ENCODE assay signal across 12 cellular contexts in genomic region chr12:56676851-56677601, GRCh38. TPM values are rescaled to one million over a fixed set of nuclear protein-coding genes. Genes with fewer than 3 reads are reported as not detected.
A peak's percentile ranks its signal among the peaks of the same experiment; 100 is the strongest.
DNase-seq lines count a peak whose midpoint lies in the region; ATAC-seq and TF ChIP-seq lines count a peak whose summit lies in the region.
"Had no signal": no experiment of that assay in that cellular context is flagged by ENCODE, and none has a peak within 500 bp of the region (broad histone marks: within the 10 kb centered on the region; RNA-seq: fewer than 3 reads in every experiment).

No MANE protein-coding gene starts in this region.

- peaks cover 65% of the 10 kb centered on the region for H3F3A ChIP-seq in PC-9 (ENCODE audit: insufficient read depth, low read depth)

- H3K27ac ChIP-seq in PC-9: peak overlapping the region; percentile 43
- H3K27ac ChIP-seq in coronary artery: no peak overlapping the region
- H3K27ac ChIP-seq in Karpas-422 (ENCODE audit: low read length): no peak overlapping the region

- peaks cover 99% of the 10 kb centered on the region for H3K79me2 ChIP-seq in PC-9 (ENCODE audit: low read depth)
- H3K79me2 ChIP-seq in Karpas-422 (ENCODE audit: low read length): peaks cover 93% of the 10 kb centered on the region

- H4K20me1 ChIP-seq in PC-9 (ENCODE audit: insufficient read depth) (peaks cover 96% of the 10 kb centered on the region), Karpas-422 (ENCODE audit: insufficient read depth, low read depth, low read length) (peaks cover 66% of the 10 kb centered on the region)

- H3K4me2 ChIP-seq in PC-9 (no peak overlapping the region), Karpas-422 (ENCODE audit: low read depth, low read length, poor library complexity, severe bottlenecking) (no peak overlapping the region)

- peak overlapping the region; percentile 71 for H3K27ac Mint-ChIP-seq in activated naive CD4-positive, alpha-beta T cell treated with anti-CD3 and anti-CD28 coated beads for 36 hours
- H3K27ac Mint-ChIP-seq: dendritic cell treated with granulocyte-macrophage colony-stimulating factor and Interleukin-4, amounts not matched to agents 40 ng/mL and 50 ng/mL, for 4 days had no signal

- H3K9me3 ChIP-seq in PC-9 (ENCODE audit: insufficient read depth, low read depth): no peaks in the 10 kb centered on the region
- H3K9me3 ChIP-seq in Karpas-422 (ENCODE audit: low read length): no peaks in the 10 kb centered on the region

- H3K27me3 ChIP-seq in PC-9 (ENCODE audit: insufficient read depth, low read depth) (no peaks in the 10 kb centered on the region), Karpas-422 (ENCODE audit: low read length) (no peaks in the 10 kb centered on the region)

- no peak for DNase-seq in activated naive CD4-positive, alpha-beta T cell treated with anti-CD3 and anti-CD28 coated beads for 36 hours
- DNase-seq in activated naive CD4-positive, alpha-beta T cell (lab: John Stamatoyannopoulos, UW): no peak
- no peak for DNase-seq in PC-9
- peak; percentile 41 for DNase-seq in coronary artery (ENCODE audit: low spot score)
- DNase-seq in stimulated activated naive CD8-positive, alpha-beta T cell treated with anti-CD3 and anti-CD28 coated beads, Interleukin-15, Interleukin-2, amounts not matched to agents 100 U/mL and 50 U/mL, for 24 hours: no peak
- DNase-seq in H4 (ENCODE audit: low spot score): no peak
- no peak for DNase-seq in Karpas-422
- DNase-seq: DMS79 treated with DMSO at 0.1 percent for 48 hours; NCI-H2171 treated with DMSO at 0.1 percent for 48 hours; stimulated activated CD4-positive, alpha-beta T cell treated with anti-CD3 and anti-CD28 coated beads, Interleukin-1b, Interleukin-23, amount 100 ng/mL, for 48 hours had no signal

- H3K4me3 ChIP-seq in PC-9 (no peak overlapping the region), coronary artery (no peak overlapping the region), Karpas-422 (ENCODE audit: low read length) (no peak overlapping the region)

- no peaks in the 10 kb centered on the region for H3K27me3 Mint-ChIP-seq in activated naive CD4-positive, alpha-beta T cell treated with anti-CD3 and anti-CD28 coated beads for 36 hours (ENCODE audit: low read depth)
- H3K27me3 Mint-ChIP-seq: dendritic cell treated with granulocyte-macrophage colony-stimulating factor and Interleukin-4, amounts not matched to agents 40 ng/mL and 50 ng/mL, for 4 days had no signal

- peak; percentile 33 for ATAC-seq in stimulated activated naive CD8-positive, alpha-beta T cell treated with anti-CD3 and anti-CD28 coated beads, Interleukin-15, Interleukin-2, amounts not matched to agents 100 U/mL and 50 U/mL, for 24 hours
- ATAC-seq in GM18873 (IDR thresholded peaks at IDR 0.05; ENCODE audit: low FRiP score, unreplicated experiment): no peak

- H3K4me3 Mint-ChIP-seq in activated naive CD4-positive, alpha-beta T cell treated with anti-CD3 and anti-CD28 coated beads for 36 hours: no peak overlapping the region
- H3K4me3 Mint-ChIP-seq: dendritic cell treated with granulocyte-macrophage colony-stimulating factor and Interleukin-4, amounts not matched to agents 40 ng/mL and 50 ng/mL, for 4 days had no signal

- peaks cover 76% of the 10 kb centered on the region for H3K4me1 Mint-ChIP-seq in activated naive CD4-positive, alpha-beta T cell treated with anti-CD3 and anti-CD28 coated beads for 36 hours (ENCODE audit: low read depth)

- no TSS peak for BruUV-seq in PC-9 (replicated peaks; lab: Mats Ljungman, UMichigan)

- CTCF ChIA-PET in activated naive CD4-positive, alpha-beta T cell treated with anti-CD3 and anti-CD28 coated beads for 36 hours (lab: Charles Lee): interaction anchor here (0.6 to 1.7 kb wide), 6 partner anchors 29 to 75 kb away, joined by 3 to 5 read pairs (median 4); partner anchors contain the start of gene ATP5F1B
- CTCF ChIA-PET in PC-9 (lab: Charles Lee): no interaction called here

- TF ChIP-seq CTCF in PC-9 (conservative IDR thresholded peaks at IDR 0.05) (no peak), coronary artery (IDR thresholded peaks at IDR 0.05) (no peak)

- no peaks in the 10 kb centered on the region for H3K9me3 Mint-ChIP-seq in activated naive CD4-positive, alpha-beta T cell treated with anti-CD3 and anti-CD28 coated beads for 36 hours
- H3K9me3 Mint-ChIP-seq: dendritic cell treated with granulocyte-macrophage colony-stimulating factor and Interleukin-4, amounts not matched to agents 40 ng/mL and 50 ng/mL, for 4 days had no signal

- H3K4me1 ChIP-seq in PC-9 (replicated peaks; ENCODE audit: insufficient read depth) (0 out of 2 replicates have a peak, but pooled peaks cover 10% of the 10 kb centered on the region), Karpas-422 (ENCODE audit: low read length) (no peaks in the 10 kb centered on the region)

- H2AFZ ChIP-seq in PC-9 (no peak overlapping the region), Karpas-422 (ENCODE audit: low read length) (no peak overlapping the region)

- peaks cover 43% of the 10 kb centered on the region for H3K36me3 Mint-ChIP-seq in activated naive CD4-positive, alpha-beta T cell treated with anti-CD3 and anti-CD28 coated beads for 36 hours (ENCODE audit: low read depth)

- intact Hi-C loops in activated naive CD4-positive, alpha-beta T cell treated with anti-CD3 and anti-CD28 coated beads for 36 hours (cut with micrococcal nuclease): loop anchor here (1.0 to 2.0 kb wide), 2 partner anchors 7 to 20 kb away; no protein-coding TSS in a partner anchor
- intact Hi-C loops in PC-9 (cut with micrococcal nuclease; ENCODE audit: unreplicated experiment): no loop called here

- H3K9me2 ChIP-seq in PC-9 (ENCODE audit: insufficient read depth) (no peaks in the 10 kb centered on the region), Karpas-422 (replicated peaks; ENCODE audit: insufficient read depth, low read length) (no peaks in the 10 kb centered on the region)

- H3K36me3 ChIP-seq in PC-9 (ENCODE audit: low read depth) (peaks cover 20% of the 10 kb centered on the region), Karpas-422 (ENCODE audit: insufficient read depth, low read length) (peaks cover 28% of the 10 kb centered on the region)

- POLR2A ChIA-PET in PC-9 (lab: Charles Lee; ENCODE audit: unreplicated experiment): no interaction called here

- H3K9ac ChIP-seq in Karpas-422 (ENCODE audit: low read length): no peak overlapping the region

RNA-seq across cellular contexts. Expression of gene PTGES3, which starts 11.1 kb away (rescaled TPM):
- total RNA-seq in activated naive CD4-positive, alpha-beta T cell treated with anti-CD3 and anti-CD28 coated beads for 36 hours: 100 to 1,000 TPM; 289 to 293 TPM
- 227 and 322 TPM in 2 replicates for total RNA-seq in PC-9 (2021)
- 139 and 202 TPM in 2 replicates for total RNA-seq in H4 (2014; rRNA removed; shearing (Covaris generic))
- total RNA-seq in Karpas-422 (2014; rRNA removed; shearing (Covaris generic); ENCODE audit: low replicate concordance): 49.4 and 126 TPM in 2 replicates

RNA-seq across cellular contexts. Expression of gene ATP5F1B, which starts 31.2 kb away (rescaled TPM):
- 100 to 1,000 TPM; 854 to 863 TPM for total RNA-seq in activated naive CD4-positive, alpha-beta T cell treated with anti-CD3 and anti-CD28 coated beads for 36 hours
- total RNA-seq in PC-9 (2021): 506 and 587 TPM in 2 replicates
- 765 and 888 TPM in 2 replicates for total RNA-seq in H4 (2014; rRNA removed; shearing (Covaris generic))
- 520 and 674 TPM in 2 replicates for total RNA-seq in Karpas-422 (2014; rRNA removed; shearing (Covaris generic); ENCODE audit: low replicate concordance)

RNA-seq across cellular contexts. Expression of gene BAZ2A, which starts 46.9 kb away (rescaled TPM):
- 10 to 100 TPM; 78.3 to 80.0 TPM for total RNA-seq in activated naive CD4-positive, alpha-beta T cell treated with anti-CD3 and anti-CD28 coated beads for 36 hours
- total RNA-seq in PC-9 (2021): 99.5 and 115 TPM in 2 replicates
- 22.2 and 28.4 TPM in 2 replicates for total RNA-seq in H4 (2014; rRNA removed; shearing (Covaris generic))
- total RNA-seq in Karpas-422 (2014; rRNA removed; shearing (Covaris generic); ENCODE audit: low replicate concordance): 43.1 and 48.7 TPM in 2 replicates

RNA-seq across cellular contexts. Expression of gene NACA, which starts 48.1 kb away (rescaled TPM):
- total RNA-seq in activated naive CD4-positive, alpha-beta T cell treated with anti-CD3 and anti-CD28 coated beads for 36 hours: 1,000 to 10,000 TPM; 1,279 to 1,321 TPM
- total RNA-seq in PC-9 (2021): 812 and 1,035 TPM in 2 replicates
- 1,775 and 1,870 TPM in 2 replicates for total RNA-seq in H4 (2014; rRNA removed; shearing (Covaris generic))
- total RNA-seq in Karpas-422 (2014; rRNA removed; shearing (Covaris generic); ENCODE audit: low replicate concordance): 1,908 and 2,309 TPM in 2 replicates
